In the genomic region with DNA sequence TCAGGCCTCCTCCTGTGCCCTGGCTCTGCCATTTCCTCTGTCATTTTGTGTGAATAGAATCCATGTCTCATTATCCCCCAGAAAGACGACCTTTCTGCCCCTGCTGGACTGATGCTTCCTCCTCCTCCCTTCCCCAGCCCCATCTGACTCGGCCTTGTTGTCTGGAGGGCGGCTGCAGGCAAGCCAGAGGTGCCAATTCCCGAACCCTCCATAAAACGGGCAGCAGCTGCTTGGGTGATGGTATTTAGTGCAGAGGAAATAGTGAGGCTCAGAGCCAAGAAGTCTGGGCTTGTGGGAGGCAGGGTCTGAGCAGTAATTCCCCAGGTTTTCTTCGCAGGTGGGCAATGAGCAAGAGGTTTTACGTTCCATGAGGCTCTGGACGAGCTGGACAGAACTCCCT, we compare ENCODE assay signal across 24 cellular contexts.
"Had no signal": no experiment of that assay in that cellular context is flagged by ENCODE, and none has a peak within 500 bp of the region (broad histone marks: within the 10 kb centered on the region; RNA-seq: fewer than 3 reads in every experiment).

No MANE protein-coding gene starts in this region.

- H3K27ac ChIP-seq: adrenal gland, brain microvascular endothelial cell, gastrocnemius medialis, left lung, parathyroid adenoma, right atrium auricular region, suprapubic skin, transverse colon had no signal

- H3K9me3 ChIP-seq: gastrocnemius medialis, suprapubic skin, transverse colon had no signal

- H3K9ac ChIP-seq: parathyroid adenoma had no signal

- H3K79me2 ChIP-seq: parathyroid adenoma had no signal

- H3K36me3 ChIP-seq: adrenal gland, gastrocnemius medialis, left lung, suprapubic skin, transverse colon had no signal

- H3K27me3 ChIP-seq: adrenal gland, brain microvascular endothelial cell, gastrocnemius medialis, left lung, right atrium auricular region, suprapubic skin, transverse colon had no signal

- H3K4me1 ChIP-seq: parathyroid adenoma had no signal

- H2AFZ ChIP-seq: parathyroid adenoma had no signal

- H3K4me3 Mint-ChIP-seq: activated CD4-positive, alpha-beta T cell treated with anti-CD3 and anti-CD28 coated beads for 36 hours; activated CD8-positive, alpha-beta memory T cell treated with anti-CD3 and anti-CD28 coated beads, Interleukin-2, amount 10 ng/mL, durations not matched to agents 7 days and 5 days; activated CD8-positive, alpha-beta T cell treated with anti-CD3 and anti-CD28 coated beads, Interleukin-2, amount 10 ng/mL, durations not matched to agents 7 days and 5 days; activated naive CD4-positive, alpha-beta T cell treated with anti-CD3 and anti-CD28 coated beads for 36 hours; activated naive CD8-positive, alpha-beta T cell treated with anti-CD3 and anti-CD28 coated beads for 36 hours; naive B cell; nephron progenitor cell had no signal

- DNase-seq: activated CD4-positive, alpha-beta T cell treated with anti-CD3 and anti-CD28 coated beads for 36 hours; activated CD4-positive, CD25-positive, alpha-beta regulatory T cell; activated CD8-positive, alpha-beta memory T cell treated with anti-CD3 and anti-CD28 coated beads, Interleukin-2, amount 10 ng/mL, durations not matched to agents 7 days and 5 days; activated CD8-positive, alpha-beta T cell treated with anti-CD3 and anti-CD28 coated beads, Interleukin-2, amount 10 ng/mL, durations not matched to agents 7 days and 5 days; activated naive CD4-positive, alpha-beta T cell treated with anti-CD3 and anti-CD28 coated beads for 36 hours; activated naive CD8-positive, alpha-beta T cell treated with anti-CD3 and anti-CD28 coated beads for 36 hours; activated T-cell treated with anti-CD3 and anti-CD28 coated beads, Interleukin-2, amount 50 U/mL, for 48 hours; adrenal gland; aorta; brain microvascular endothelial cell; effector CD8-positive, alpha-beta T cell; gastrocnemius medialis; glutamatergic neuron; left lung; mucosa of descending colon; naive B cell; nephron progenitor cell; nucleus accumbens; stimulated activated naive CD4-positive, alpha-beta T cell; transverse colon had no signal

- ATAC-seq: activated CD4-positive, alpha-beta T cell treated with anti-CD3 and anti-CD28 coated beads for 36 hours; activated CD8-positive, alpha-beta memory T cell treated with anti-CD3 and anti-CD28 coated beads, Interleukin-2, amount 10 ng/mL, durations not matched to agents 7 days and 5 days; activated CD8-positive, alpha-beta T cell treated with anti-CD3 and anti-CD28 coated beads, Interleukin-2, amount 10 ng/mL, durations not matched to agents 7 days and 5 days; gastrocnemius medialis; left lung; mucosa of descending colon had no signal

- H3K4me3 ChIP-seq: adrenal gland, gastrocnemius medialis, left lung, lung, mucosa of descending colon, right atrium auricular region, suprapubic skin, transverse colon had no signal

- H3K27me3 Mint-ChIP-seq: activated CD4-positive, alpha-beta T cell treated with anti-CD3 and anti-CD28 coated beads for 36 hours; activated naive CD8-positive, alpha-beta T cell treated with anti-CD3 and anti-CD28 coated beads for 36 hours; naive B cell had no signal

- H3K36me3 Mint-ChIP-seq: activated CD8-positive, alpha-beta memory T cell treated with anti-CD3 and anti-CD28 coated beads, Interleukin-2, amount 10 ng/mL, durations not matched to agents 7 days and 5 days; naive B cell had no signal

- H3K27ac Mint-ChIP-seq: activated CD4-positive, alpha-beta T cell treated with anti-CD3 and anti-CD28 coated beads for 36 hours; activated CD8-positive, alpha-beta memory T cell treated with anti-CD3 and anti-CD28 coated beads, Interleukin-2, amount 10 ng/mL, durations not matched to agents 7 days and 5 days; activated CD8-positive, alpha-beta T cell treated with anti-CD3 and anti-CD28 coated beads, Interleukin-2, amount 10 ng/mL, durations not matched to agents 7 days and 5 days; activated naive CD4-positive, alpha-beta T cell treated with anti-CD3 and anti-CD28 coated beads for 36 hours; activated naive CD8-positive, alpha-beta T cell treated with anti-CD3 and anti-CD28 coated beads for 36 hours; naive B cell; nephron progenitor cell had no signal
